1 cellular context compared by ENCODE assay signal in genomic region chr16:1942810-1943726, GRCh38.
A peak's percentile ranks its signal among the peaks of the same experiment; 100 is the strongest.
TF ChIP-seq lines count a peak whose summit lies in the region.

TSS of gene MSRB1 (minus strand) at chr16:1943199. CDS start at chr16:1943156, 43 bp downstream.

TF ChIP-seq in HepG2, 621 proteins besides CTCF, POLR2A, EP300 and RAD21 (continued from another document and continues in another):
- TF ChIP-seq RERE (CRISPR knock-in tag; IDR thresholded peaks at IDR 0.05; ENCODE audit: low read depth): no peak
- peak; percentile 40; the same call in 1 of the 2 replicates for TF ChIP-seq ZBTB33 (CRISPR knock-in tag; IDR thresholded peaks at IDR 0.05)
- TF ChIP-seq NCOR1 (IDR thresholded peaks at IDR 0.05; ENCODE audit: borderline replicate concordance, low read length): no peak
- TF ChIP-seq PHF8 (CRISPR knock-in tag; IDR thresholded peaks at IDR 0.05): peak; percentile 67
- no peak for TF ChIP-seq SUZ12 (IDR thresholded peaks at IDR 0.05; ENCODE audit: low read depth, low read length)
- TF ChIP-seq ARID2 (CRISPR knock-in tag; IDR thresholded peaks at IDR 0.05; ENCODE audit: borderline replicate concordance): peak; percentile 14; the same call in 1 of the 2 replicates
- TF ChIP-seq THRA (CRISPR knock-in tag; IDR thresholded peaks at IDR 0.05; ENCODE audit: borderline replicate concordance): no peak
- TF ChIP-seq MAZ (IDR thresholded peaks at IDR 0.05; ENCODE audit: borderline replicate concordance, low read depth, low read length): peak; percentile 68; the same call in 1 of the 2 replicates
- TF ChIP-seq MAZ (CRISPR knock-in tag; IDR thresholded peaks at IDR 0.05; ENCODE audit: low read depth): peak; percentile 82; the same call in 1 of the 2 replicates
- TF ChIP-seq MTERF4 (CRISPR knock-in tag; IDR thresholded peaks at IDR 0.05): 0 out of 2 replicates have a peak, but pooled peaks have one; percentile 19
- peak; percentile 76 for TF ChIP-seq ZNF343 (CRISPR knock-in tag; IDR thresholded peaks at IDR 0.05)
- no peak for TF ChIP-seq AFF4 (CRISPR knock-in tag; IDR thresholded peaks at IDR 0.05)
- peak; percentile 40; the same call in 1 of the 2 replicates for TF ChIP-seq DMAP1 (CRISPR knock-in tag; IDR thresholded peaks at IDR 0.05)
- TF ChIP-seq ZNF782 (CRISPR knock-in tag; IDR thresholded peaks at IDR 0.05; ENCODE audit: borderline replicate concordance): peak; percentile 36; the same call in 1 of the 2 replicates
- peak; percentile 78; the same call in 1 of the 2 replicates for TF ChIP-seq ZNF788 (CRISPR knock-in tag; IDR thresholded peaks at IDR 0.05; ENCODE audit: borderline replicate concordance)
- peak; percentile 77; the same call in 1 of the 2 replicates for TF ChIP-seq CSRNP1 (CRISPR knock-in tag; IDR thresholded peaks at IDR 0.05)
- no peak; the same call in 1 of the 2 replicates for TF ChIP-seq NCOA2 (CRISPR knock-in tag; IDR thresholded peaks at IDR 0.05)
- TF ChIP-seq NR2F2 (IDR thresholded peaks at IDR 0.05; ENCODE audit: borderline replicate concordance, low read depth): no peak
- TF ChIP-seq MXD3 (CRISPR knock-in tag; IDR thresholded peaks at IDR 0.05): 0 out of 2 replicates have a peak, but pooled peaks have one; percentile 15
- peak; percentile 56; the same call in 1 of the 2 replicates for TF ChIP-seq NFKB2 (CRISPR knock-in tag; IDR thresholded peaks at IDR 0.05; ENCODE audit: borderline replicate concordance)
- TF ChIP-seq FOXO4 (CRISPR knock-in tag; conservative IDR thresholded peaks at IDR 0.05): no peak
- 0 out of 2 replicates have a peak, but pooled peaks have one; percentile 9 for TF ChIP-seq FOXO1 (CRISPR knock-in tag; IDR thresholded peaks at IDR 0.05)
- TF ChIP-seq DNMT1 (CRISPR knock-in tag; IDR thresholded peaks at IDR 0.05): no peak
- peak; percentile 53; the same call in 1 of the 2 replicates for TF ChIP-seq KMT2A (CRISPR knock-in tag; IDR thresholded peaks at IDR 0.05)
- peak; percentile 80; the same call in 1 of the 2 replicates for TF ChIP-seq TFDP1 (CRISPR knock-in tag; IDR thresholded peaks at IDR 0.05; ENCODE audit: borderline replicate concordance)
- TF ChIP-seq HIVEP1 (CRISPR knock-in tag; IDR thresholded peaks at IDR 0.05): peak; percentile 86
- TF ChIP-seq YEATS4 (CRISPR knock-in tag; IDR thresholded peaks at IDR 0.05; ENCODE audit: borderline replicate concordance): peak; percentile 75; the same call in 1 of the 2 replicates
- peak; percentile 64 for TF ChIP-seq ATF7-NPFF (CRISPR knock-in tag; IDR thresholded peaks at IDR 0.05; ENCODE audit: low read depth)
- TF ChIP-seq ZNF687 (CRISPR knock-in tag; IDR thresholded peaks at IDR 0.05): peak; percentile 95
- TF ChIP-seq MED8 (CRISPR knock-in tag; IDR thresholded peaks at IDR 0.05; ENCODE audit: insufficient replicate concordance): peak; percentile 36
- TF ChIP-seq GATAD1 (CRISPR knock-in tag; IDR thresholded peaks at IDR 0.05): peak; percentile 70; the same call in 1 of the 2 replicates
